ENCODE assay signal across 1 cellular context in genomic region chr9:130337784-130338380, GRCh38.
TF ChIP-seq lines count a peak whose summit lies in the region.

No MANE protein-coding gene starts in this region.

TF ChIP-seq in HepG2, 621 proteins besides CTCF, POLR2A, EP300 and RAD21 (continued from another document):
- TF ChIP-seq ZHX2 (IDR thresholded peaks at IDR 0.05; ENCODE audit: low read depth) (no peak), ZHX2 (CRISPR knock-in tag; IDR thresholded peaks at IDR 0.05; ENCODE audit: borderline replicate concordance) (no peak), KMT2B (CRISPR knock-in tag; IDR thresholded peaks at IDR 0.05) (no peak), NRL (CRISPR knock-in tag; IDR thresholded peaks at IDR 0.05; ENCODE audit: borderline replicate concordance) (no peak), GABPB1 (CRISPR knock-in tag; IDR thresholded peaks at IDR 0.05) (no peak), ZNF180 (CRISPR knock-in tag; IDR thresholded peaks at IDR 0.05; ENCODE audit: borderline replicate concordance, low read depth) (no peak), ZNF737 (CRISPR knock-in tag; IDR thresholded peaks at IDR 0.05; ENCODE audit: borderline replicate concordance) (no peak), ZBTB7B (CRISPR knock-in tag; IDR thresholded peaks at IDR 0.05) (no peak), FOXA1 (IDR thresholded peaks at IDR 0.05) (no peak), FOXA1 (CRISPR knock-in tag; IDR thresholded peaks at IDR 0.05) (no peak), NR3C1 (CRISPR knock-in tag; IDR thresholded peaks at IDR 0.05) (no peak)
